Comparison of ENCODE assay signal across 8 cellular contexts in the genomic region with DNA sequence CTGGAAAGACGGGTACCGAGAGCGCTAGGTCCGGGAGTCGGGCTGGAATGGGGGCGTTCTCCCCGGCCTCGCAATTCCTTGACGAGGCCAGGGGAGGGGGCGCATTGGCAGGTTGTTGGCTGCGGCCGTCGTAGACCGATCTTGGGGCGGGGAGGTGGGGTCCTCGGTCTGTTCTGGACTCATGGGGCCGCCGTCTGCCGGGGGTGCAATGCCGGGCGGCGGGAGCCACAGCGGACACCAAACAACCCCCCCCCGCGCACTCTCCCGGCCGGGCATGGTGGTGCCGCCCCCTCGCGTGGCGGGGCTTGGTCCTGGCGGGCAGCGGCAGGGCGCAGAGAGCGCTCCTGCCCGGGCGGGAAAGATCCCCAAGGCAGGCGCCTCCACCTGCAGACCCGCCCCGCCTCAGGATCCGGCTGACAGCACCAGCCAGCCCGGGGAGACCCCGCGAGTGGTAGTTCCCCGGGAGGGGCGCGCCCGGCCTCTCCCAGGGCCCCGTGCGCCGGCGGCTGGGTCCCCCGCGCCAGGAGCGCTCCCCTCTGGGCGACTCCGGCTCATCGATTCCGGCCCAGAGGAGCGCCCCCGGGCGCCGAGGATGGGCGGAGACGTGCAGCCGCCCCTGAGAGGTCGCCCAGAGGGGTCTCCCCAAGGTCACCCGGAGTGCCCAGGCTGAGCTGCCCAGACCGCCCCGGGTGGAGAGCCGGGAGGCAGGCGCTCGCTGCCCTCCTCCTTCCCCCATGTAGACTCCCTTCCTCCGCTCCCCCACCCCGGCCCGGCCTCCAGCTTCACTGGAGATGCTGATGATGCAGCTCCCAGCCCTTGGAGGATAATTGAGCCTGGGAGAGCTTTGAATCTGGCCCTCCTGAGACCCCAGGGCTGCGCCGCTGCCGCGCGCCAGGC. TPM values are rescaled to one million over a fixed set of nuclear protein-coding genes. Genes with fewer than 3 reads are reported as not detected.
A peak's percentile ranks its signal among the peaks of the same experiment; 100 is the strongest.
DNase-seq lines count a peak whose midpoint lies in the region; ATAC-seq and TF ChIP-seq lines count a peak whose summit lies in the region.

No MANE protein-coding gene starts in this region.

- peaks cover 9% of the 10 kb centered on the region for H3F3A ChIP-seq in Loucy (ENCODE audit: low read depth)

- intact Hi-C loops in CD8-positive, alpha-beta T cell (cut with DNase I, micrococcal nuclease) = loop anchor here (1.0 to 5.0 kb wide), 14 partner anchors 15 to 774 kb away; a partner anchor contains a TSS
- intact Hi-C loops in ovary (cut with DNase I) = loop anchor here in 1 of 4 donors (1.0 kb wide), 1 partner anchor 31 kb away; no protein-coding TSS in a partner anchor

- H3K9me3 Mint-ChIP-seq in CD8-positive, alpha-beta T cell = no peaks in the 10 kb centered on the region
- H3K9me3 Mint-ChIP-seq in activated T-cell treated with anti-CD3 and anti-CD28 coated beads, Interleukin-2, amount 50 U/mL, for 4 hours = no peaks in the 10 kb centered on the region

- H3K27me3 ChIP-seq in CD8-positive, alpha-beta T cell (ENCODE audit: insufficient read depth, low read length) = no peaks in the 10 kb centered on the region
- H3K27me3 ChIP-seq in Loucy (ENCODE audit: insufficient read depth, low read length, poor library complexity, severe bottlenecking) = no peaks in the 10 kb centered on the region
- H3K27me3 ChIP-seq in foreskin keratinocyte = peaks cover 67% of the 10 kb centered on the region
- H3K27me3 ChIP-seq in ovary = no peaks in the 10 kb centered on the region

- peak overlapping the region; percentile 73 for H3K9ac ChIP-seq in Loucy (ENCODE audit: low read depth, low read length, poor library complexity, severe bottlenecking)

- POLR2A ChIA-PET in CD8-positive, alpha-beta T cell (lab: Charles Lee) = interaction anchor here (0.8 to 4.4 kb wide), 18 partner anchors 9 to 156 kb away, joined by 3 to 44 read pairs (median 4); a partner anchor contains a TSS

- H3K4me3 ChIP-seq in CD8-positive, alpha-beta T cell (ENCODE audit: low read depth, low read length) = peak overlapping the region; percentile 72
- H3K4me3 ChIP-seq in Loucy (ENCODE audit: low read length, poor library complexity, severe bottlenecking) (peak overlapping the region; percentile 81), ovary (peak overlapping the region; percentile 43)

- peak overlapping the region; percentile 93 for H3K27ac Mint-ChIP-seq in CD8-positive, alpha-beta T cell

- peaks cover 51% of the 10 kb centered on the region for H3K4me1 ChIP-seq in CD8-positive, alpha-beta T cell (ENCODE audit: insufficient read depth, low read length)
- H3K4me1 ChIP-seq in Loucy (ENCODE audit: insufficient read depth, low read length, poor library complexity, severe bottlenecking) = peaks cover 52% of the 10 kb centered on the region
- no peaks in the 10 kb centered on the region for H3K4me1 ChIP-seq in foreskin keratinocyte
- H3K4me1 ChIP-seq in ovary (ENCODE audit: insufficient read depth) = peaks cover 4% of the 10 kb centered on the region

- peaks cover 57% of the 10 kb centered on the region for H3K4me1 Mint-ChIP-seq in CD8-positive, alpha-beta T cell (ENCODE audit: low read depth)
- H3K4me1 Mint-ChIP-seq in activated T-cell treated with anti-CD3 and anti-CD28 coated beads, Interleukin-2, amount 50 U/mL, for 4 hours (ENCODE audit: low read depth) = peaks cover 59% of the 10 kb centered on the region

- peak overlapping the region; percentile 99 for H3K27ac ChIP-seq in CD8-positive, alpha-beta T cell (ENCODE audit: low read depth, low read length)
- H3K27ac ChIP-seq in foreskin keratinocyte = no peak overlapping the region
- H3K27ac ChIP-seq in ovary = no peak overlapping the region

- peak; percentile 12 for ATAC-seq in CD8-positive, alpha-beta T cell
- peak; percentile 35 to 40 for ATAC-seq in activated T-cell treated with anti-CD3 and anti-CD28 coated beads, Interleukin-2, amount 50 U/mL, for 4 hours
- ATAC-seq in foreskin keratinocyte (peak; percentile 33), GM21717 (IDR thresholded peaks at IDR 0.05; ENCODE audit: unreplicated experiment) (no peak), HG02623 (IDR thresholded peaks at IDR 0.05; ENCODE audit: unreplicated experiment) (no peak), HG03571 (IDR thresholded peaks at IDR 0.05; ENCODE audit: unreplicated experiment) (no peak)

- TF ChIP-seq POLR2A in ovary (IDR thresholded peaks at IDR 0.05) = no peak

- peaks cover 13% of the 10 kb centered on the region for H4K20me1 ChIP-seq in Loucy (ENCODE audit: insufficient read depth, low read length, poor library complexity, severe bottlenecking)

- no peak for TF ChIP-seq CTCF in CD8-positive, alpha-beta T cell (IDR thresholded peaks at IDR 0.05)
- TF ChIP-seq CTCF in Loucy (conservative IDR thresholded peaks at IDR 0.05; ENCODE audit: low read length) (peak; percentile 45), foreskin keratinocyte (conservative IDR thresholded peaks at IDR 0.05) (no peak), ovary (IDR thresholded peaks at IDR 0.05) (no peak)

- peak overlapping the region; percentile 68 for H2AFZ ChIP-seq in Loucy (ENCODE audit: low read length)

- peak overlapping the region; percentile 84 for H3K4me2 ChIP-seq in Loucy (ENCODE audit: low read depth, low read length, poor library complexity, severe bottlenecking)

- no peaks in the 10 kb centered on the region for H3K27me3 Mint-ChIP-seq in CD8-positive, alpha-beta T cell (ENCODE audit: low read depth)
- no peaks in the 10 kb centered on the region for H3K27me3 Mint-ChIP-seq in activated T-cell treated with anti-CD3 and anti-CD28 coated beads, Interleukin-2, amount 50 U/mL, for 4 hours (ENCODE audit: low read depth)

- H3K4me3 Mint-ChIP-seq in CD8-positive, alpha-beta T cell = peak overlapping the region; percentile 87
- peak overlapping the region; percentile 89 for H3K4me3 Mint-ChIP-seq in activated T-cell treated with anti-CD3 and anti-CD28 coated beads, Interleukin-2, amount 50 U/mL, for 4 hours

- no peaks in the 10 kb centered on the region for H3K36me3 ChIP-seq in CD8-positive, alpha-beta T cell (ENCODE audit: insufficient read depth, low read length)
- no peaks in the 10 kb centered on the region for H3K36me3 ChIP-seq in Loucy (ENCODE audit: insufficient read depth, low read length)
- no peaks in the 10 kb centered on the region for H3K36me3 ChIP-seq in ovary

- WGBS in ovary, 3 donors = 1 to 2% (median 1%) methylated on average over 60 to 81 of the region's 81 CpGs

- DNase-seq in CD8-positive, alpha-beta T cell = peak; percentile 25 to 70 (median 46)
- peak; percentile 29 for DNase-seq in activated T-cell treated with anti-CD3 and anti-CD28 coated beads, Interleukin-2, amount 50 U/mL, for 4 hours
- DNase-seq in foreskin keratinocyte = no peak
- DNase-seq in ovary = no peak

- CTCF ChIA-PET in CD8-positive, alpha-beta T cell (lab: Charles Lee) = interaction anchor here (0.6 to 6.1 kb wide), 16 partner anchors 11 to 150 kb away, joined by 3 to 63 read pairs (median 4); no protein-coding TSS in a partner anchor

- no peaks in the 10 kb centered on the region for H3K9me2 ChIP-seq in Loucy (replicated peaks; ENCODE audit: low read depth, low read length)

- TF ChIP-seq EP300 in ovary (IDR thresholded peaks at IDR 0.05) = no peak

- H3K36me3 Mint-ChIP-seq in CD8-positive, alpha-beta T cell = peaks cover 35% of the 10 kb centered on the region
- H3K36me3 Mint-ChIP-seq in activated T-cell treated with anti-CD3 and anti-CD28 coated beads, Interleukin-2, amount 50 U/mL, for 4 hours (ENCODE audit: insufficient read depth) = peaks cover 27% of the 10 kb centered on the region

- peaks cover 43% of the 10 kb centered on the region for H3K79me2 ChIP-seq in Loucy (ENCODE audit: insufficient read depth, low read length)

- no peaks in the 10 kb centered on the region for H3K9me3 ChIP-seq in CD8-positive, alpha-beta T cell (ENCODE audit: low read length)
- H3K9me3 ChIP-seq in Loucy (ENCODE audit: insufficient read depth, low read depth, low read length) (no peaks in the 10 kb centered on the region), ovary (no peaks in the 10 kb centered on the region)

RNA-seq across cellular contexts. Expression of a gene that starts 0.7 kb away (rescaled TPM):
- total RNA-seq in CD8-positive, alpha-beta T cell = 100 to 1,000 TPM; 128 to 129 TPM
- total RNA-seq in activated T-cell treated with anti-CD3 and anti-CD28 coated beads, Interleukin-2, amount 50 U/mL, for 4 hours = 100 to 1,000 TPM; 148 to 163 (median 160) TPM
- total RNA-seq in foreskin keratinocyte (not detected in 2 replicates), ovary (10 to 100 TPM in 1 of 7 donors, 1 to 10 TPM in 4, under 1 TPM in 2; 0.92 to 56.4 (median 2.9) TPM)
- polyA plus RNA-seq in foreskin keratinocyte (not detected in 2 replicates), ovary (10 to 100 TPM in 1 of 2 donors, 1 to 10 TPM in 1; 2.5 to 11.2 TPM)

RNA-seq across cellular contexts. Expression of a gene that starts 57.9 kb away (rescaled TPM):
- total RNA-seq in CD8-positive, alpha-beta T cell = 10 to 100 TPM; 15.7 to 18.2 TPM
- 10 to 100 TPM; 20.1 to 23.0 (median 21.1) TPM for total RNA-seq in activated T-cell treated with anti-CD3 and anti-CD28 coated beads, Interleukin-2, amount 50 U/mL, for 4 hours
- total RNA-seq in foreskin keratinocyte = 8.3 and 8.5 TPM in 2 replicates
- 6.5 and 7.0 TPM in 2 replicates for polyA plus RNA-seq in foreskin keratinocyte
- total RNA-seq in ovary = 10 to 100 TPM in 4 of 7 donors, 1 to 10 TPM in 3; 6.2 to 12.3 (median 10.6) TPM
- 1 to 10 TPM; 6.8 to 7.1 TPM for polyA plus RNA-seq in ovary

Comparison
In these comparisons a context has a peak if more than half of its experiments do, and no peak if none do; other contexts are left out.
1. ATAC-seq: peak in CD8-positive, alpha-beta T cell (single experiment), activated T-cell treated with anti-CD3 and anti-CD28 coated beads, Interleukin-2, amount 50 U/mL, for 4 hours (2 of 2) and foreskin keratinocyte (single experiment); none in GM21717 (single experiment), HG02623 (single experiment) and HG03571 (single experiment).
2. DNase-seq: peak in CD8-positive, alpha-beta T cell (7 of 7) and activated T-cell treated with anti-CD3 and anti-CD28 coated beads, Interleukin-2, amount 50 U/mL, for 4 hours (single experiment); none in foreskin keratinocyte (0 of 2) and ovary (0 of 5).
3. Peak in every context shown above with its lines, with median percentiles within 50 percentile points of each other: H3K4me3 ChIP-seq.